15 cellular contexts compared by ENCODE assay signal in genomic region chr1:86798608-86799291, GRCh38.
A peak's percentile ranks its signal among the peaks of the same experiment; 100 is the strongest.
DNase-seq lines count a peak whose midpoint lies in the region; ATAC-seq and TF ChIP-seq lines count a peak whose summit lies in the region.
"Had no signal": no experiment of that assay in that cellular context is flagged by ENCODE, and none has a peak within 500 bp of the region (broad histone marks: within the 10 kb centered on the region; RNA-seq: fewer than 3 reads in every experiment).

No MANE protein-coding gene starts in this region.

- no peak for TF ChIP-seq CTCF in mucosa of descending colon (IDR thresholded peaks at IDR 0.05)
- no peak for TF ChIP-seq CTCF in MM.1S (IDR thresholded peaks at IDR 0.05; ENCODE audit: low read length)
- TF ChIP-seq CTCF in CD8-positive, alpha-beta T cell (IDR thresholded peaks at IDR 0.05): no peak

- H3K27me3 Mint-ChIP-seq in CD8-positive, alpha-beta T cell (ENCODE audit: low read depth): no peaks in the 10 kb centered on the region

- H3K27ac Mint-ChIP-seq in CD8-positive, alpha-beta T cell: no peak overlapping the region
- H3K27ac Mint-ChIP-seq: activated naive CD4-positive, alpha-beta T cell treated with anti-CD3 and anti-CD28 coated beads for 36 hours; endodermal cell had no signal

- DNase-seq in mucosa of descending colon: no peak
- DNase-seq in MM.1S: no peak
- DNase-seq in CD8-positive, alpha-beta T cell: no peak
- DNase-seq: activated CD8-positive, alpha-beta memory T cell treated with anti-CD3 and anti-CD28 coated beads for 24 hours; activated naive CD4-positive, alpha-beta T cell treated with anti-CD3 and anti-CD28 coated beads for 36 hours; endodermal cell; NCI-H2029; NCI-H748 treated with DMSO at 0.1 percent for 48 hours; stimulated activated naive CD4-positive, alpha-beta T cell treated with Interleukin-2 at 50 U/mL for 16 hours; uterus had no signal

- intact Hi-C loops in mucosa of descending colon (cut with DNase I, micrococcal nuclease): no loop called here
- intact Hi-C loops in CD8-positive, alpha-beta T cell (cut with DNase I, micrococcal nuclease): no loop called here

- no peak overlapping the region for H3K4me2 ChIP-seq in MM.1S (ENCODE audit: low read depth, low read length)

- no peaks in the 10 kb centered on the region for H3K36me3 ChIP-seq in mucosa of descending colon (ENCODE audit: low read depth)
- no peaks in the 10 kb centered on the region for H3K36me3 ChIP-seq in MM.1S (replicated peaks; ENCODE audit: insufficient read depth, low read length)
- no peaks in the 10 kb centered on the region for H3K36me3 ChIP-seq in CD8-positive, alpha-beta T cell (ENCODE audit: insufficient read depth, low read length)
- H3K36me3 ChIP-seq: BLaER1 treated with 17β-estradiol and CSF1 and Interleukin-3, amounts not matched to agents 10 nM and 100 nM; uterus had no signal

- H3K27ac ChIP-seq in MM.1S (ENCODE audit: low read length): no peak overlapping the region
- no peak overlapping the region for H3K27ac ChIP-seq in CD8-positive, alpha-beta T cell (ENCODE audit: low read depth, low read length)
- H3K27ac ChIP-seq: uterus had no signal

- no peak overlapping the region for H3K4me3 ChIP-seq in mucosa of descending colon
- H3K4me3 ChIP-seq in MM.1S (ENCODE audit: low read length): no peak overlapping the region
- H3K4me3 ChIP-seq in CD8-positive, alpha-beta T cell (ENCODE audit: low read depth, low read length): no peak overlapping the region
- H3K4me3 ChIP-seq: BLaER1 treated with 17β-estradiol and CSF1 and Interleukin-3, amounts not matched to agents 10 nM and 100 nM; uterus had no signal

- no peak overlapping the region for H3K9ac ChIP-seq in MM.1S (ENCODE audit: low read length)
- H3K9ac ChIP-seq: BLaER1 treated with 17β-estradiol and CSF1 and Interleukin-3, amounts not matched to agents 10 nM and 100 nM had no signal

- H3K4me1 ChIP-seq in mucosa of descending colon (ENCODE audit: low read depth) (peaks cover under 1% of the 10 kb centered on the region), MM.1S (ENCODE audit: low read length) (no peaks in the 10 kb centered on the region)
- no peaks in the 10 kb centered on the region for H3K4me1 ChIP-seq in CD8-positive, alpha-beta T cell (ENCODE audit: insufficient read depth, low read length)
- H3K4me1 ChIP-seq: uterus had no signal

- no peaks in the 10 kb centered on the region for H3F3A ChIP-seq in MM.1S (ENCODE audit: insufficient read depth, low read length)

- H3K79me2 ChIP-seq in MM.1S (ENCODE audit: low read length): no peaks in the 10 kb centered on the region

- no peak overlapping the region for H2AFZ ChIP-seq in MM.1S (ENCODE audit: low read length)

- POLR2A ChIA-PET in CD8-positive, alpha-beta T cell (lab: Charles Lee): interaction anchor here (0.6 kb wide), 1 partner anchor 183 kb away, joined by 3 read pairs; no protein-coding TSS in a partner anchor

- no peaks in the 10 kb centered on the region for H3K9me2 ChIP-seq in MM.1S (replicated peaks; ENCODE audit: insufficient read depth, low read length)

- peaks cover 5% of the 10 kb centered on the region for H3K9me3 Mint-ChIP-seq in CD8-positive, alpha-beta T cell

- no peaks in the 10 kb centered on the region for H3K36me3 Mint-ChIP-seq in CD8-positive, alpha-beta T cell

- H4K20me1 ChIP-seq in MM.1S (ENCODE audit: insufficient read depth, low read length): no peaks in the 10 kb centered on the region
- H4K20me1 ChIP-seq: BLaER1 treated with 17β-estradiol and CSF1 and Interleukin-3, amounts not matched to agents 10 nM and 100 nM had no signal

- H3K27me3 ChIP-seq in MM.1S (replicated peaks; ENCODE audit: insufficient read depth, low read length): no peaks in the 10 kb centered on the region
- no peaks in the 10 kb centered on the region for H3K27me3 ChIP-seq in CD8-positive, alpha-beta T cell (ENCODE audit: insufficient read depth, low read length)
- H3K27me3 ChIP-seq: BLaER1 treated with 17β-estradiol and CSF1 and Interleukin-3, amounts not matched to agents 10 nM and 100 nM; uterus had no signal

- H3K9me3 ChIP-seq in mucosa of descending colon (no peaks in the 10 kb centered on the region), MM.1S (replicated peaks; ENCODE audit: insufficient read depth, low read length) (no peaks in the 10 kb centered on the region)
- H3K9me3 ChIP-seq in CD8-positive, alpha-beta T cell (ENCODE audit: low read length): no peaks in the 10 kb centered on the region
- H3K9me3 ChIP-seq: uterus had no signal

- no peaks in the 10 kb centered on the region for H3K4me1 Mint-ChIP-seq in CD8-positive, alpha-beta T cell (ENCODE audit: low read depth)

- ATAC-seq in GM18867 (IDR thresholded peaks at IDR 0.05; ENCODE audit: unreplicated experiment): peak; percentile 45
- peak; percentile 87 for ATAC-seq in GM21717 (IDR thresholded peaks at IDR 0.05; ENCODE audit: unreplicated experiment)
- ATAC-seq in HG03432 (IDR thresholded peaks at IDR 0.05; ENCODE audit: unreplicated experiment): peak; percentile 50
- peak; percentile 25 for ATAC-seq in mucosa of descending colon
- ATAC-seq in GM18511 (IDR thresholded peaks at IDR 0.05; ENCODE audit: unreplicated experiment): no peak
- ATAC-seq in CD8-positive, alpha-beta T cell: no peak

- no peak overlapping the region for H3K4me3 Mint-ChIP-seq in CD8-positive, alpha-beta T cell
- H3K4me3 Mint-ChIP-seq: activated naive CD4-positive, alpha-beta T cell treated with anti-CD3 and anti-CD28 coated beads for 36 hours; endodermal cell had no signal

- CTCF ChIA-PET in CD8-positive, alpha-beta T cell (lab: Charles Lee): no interaction called here

Comparison
In these comparisons a context has a peak if more than half of its experiments do, and no peak if none do; other contexts are left out.
1. ATAC-seq: peak in GM18867 (single experiment), GM21717 (single experiment), HG03432 (single experiment) and mucosa of descending colon (single experiment); none in GM18511 (single experiment) and CD8-positive, alpha-beta T cell (single experiment).